24 cellular contexts compared by ENCODE assay signal in the genomic region with DNA sequence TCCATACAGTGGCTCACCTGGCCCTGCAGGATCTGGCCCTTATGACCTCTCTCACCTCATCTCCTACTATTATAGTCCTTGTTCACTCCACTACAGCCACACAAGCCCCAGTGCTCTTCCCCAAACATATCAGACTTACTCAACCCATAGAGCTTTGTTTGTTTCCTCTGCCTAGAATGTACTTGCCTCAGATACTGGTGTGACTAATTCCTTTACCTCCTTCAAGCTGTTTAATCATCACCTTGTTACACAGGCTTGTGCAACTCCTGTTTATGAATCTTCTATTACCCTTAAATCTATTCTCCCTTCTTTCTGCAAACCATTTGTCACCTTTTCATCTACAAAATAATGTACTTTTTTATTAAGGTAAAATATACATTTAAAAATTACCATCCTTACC. TPM values are rescaled to one million over a fixed set of nuclear protein-coding genes. Genes with fewer than 3 reads are reported as not detected.
"Had no signal": no experiment of that assay in that cellular context is flagged by ENCODE, and none has a peak within 500 bp of the region (broad histone marks: within the 10 kb centered on the region; RNA-seq: fewer than 3 reads in every experiment).

No MANE protein-coding gene starts in this region.

- ATAC-seq: body of pancreas, left cardiac atrium, psoas muscle, sciatic nerve, T-cell had no signal

- H3K4me3 Mint-ChIP-seq: activated naive CD4-positive, alpha-beta T cell treated with anti-CD3 and anti-CD28 coated beads, Interleukin-2, amount 50 U/mL, for 24 hours; memory B cell; nephron; T-cell had no signal

- H3K27ac Mint-ChIP-seq: activated naive CD4-positive, alpha-beta T cell treated with anti-CD3 and anti-CD28 coated beads, Interleukin-2, amount 50 U/mL, for 24 hours; memory B cell; nephron; T-cell had no signal

- H3K36me3 ChIP-seq: spleen, transverse colon had no signal

- H3K4me3 ChIP-seq: body of pancreas, psoas muscle, spleen, transverse colon had no signal

- H3K27ac ChIP-seq: body of pancreas, psoas muscle, spleen, transverse colon had no signal

- DNase-seq: activated CD4-positive, alpha-beta T cell treated with anti-CD3 and anti-CD28 coated beads for 48 hours; activated CD8-positive, alpha-beta memory T cell treated with anti-CD3 and anti-CD28 coated beads for 24 hours; activated effector memory CD4-positive, alpha-beta T cell treated with Interleukin-2 at 50 U/mL for 16 hours; amniotic stem cell; body of pancreas; effector memory CD4-positive, alpha-beta T cell; erythroblast; hippocampal formation; left cardiac atrium; occipital lobe; psoas muscle; spleen; stimulated activated CD4-positive, alpha-beta T cell treated with anti-CD3 and anti-CD28 coated beads, Interleukin-1b, Interleukin-23, amount 100 ng/mL, for 48 hours; stimulated activated naive CD4-positive, alpha-beta T cell; substantia nigra; T-cell; T1000; transverse colon had no signal

- H3K4me1 ChIP-seq: body of pancreas, psoas muscle, spleen, transverse colon had no signal

- H3K36me3 Mint-ChIP-seq: memory B cell, T-cell had no signal

- H3K27me3 ChIP-seq: body of pancreas had no signal

- H3K4me1 Mint-ChIP-seq: activated naive CD4-positive, alpha-beta T cell treated with anti-CD3 and anti-CD28 coated beads, Interleukin-2, amount 50 U/mL, for 24 hours; memory B cell; nephron; T-cell had no signal

RNA-seq across cellular contexts. Expression of a gene that starts 3.2 kb away (rescaled TPM):
- total RNA-seq: body of pancreas, glomerular endothelial cell, left cardiac atrium, mucosa of gallbladder, occipital lobe, psoas muscle, sciatic nerve, spleen, T-cell, transverse colon had no signal
- polyA plus RNA-seq: psoas muscle, spleen had no signal

RNA-seq across cellular contexts. Expression of a gene that starts 51.7 kb away (rescaled TPM):
- total RNA-seq: body of pancreas, glomerular endothelial cell, left cardiac atrium, mucosa of gallbladder, occipital lobe, psoas muscle, sciatic nerve, spleen, T-cell, transverse colon had no signal
- polyA plus RNA-seq: psoas muscle, spleen had no signal
